In the genomic region with DNA sequence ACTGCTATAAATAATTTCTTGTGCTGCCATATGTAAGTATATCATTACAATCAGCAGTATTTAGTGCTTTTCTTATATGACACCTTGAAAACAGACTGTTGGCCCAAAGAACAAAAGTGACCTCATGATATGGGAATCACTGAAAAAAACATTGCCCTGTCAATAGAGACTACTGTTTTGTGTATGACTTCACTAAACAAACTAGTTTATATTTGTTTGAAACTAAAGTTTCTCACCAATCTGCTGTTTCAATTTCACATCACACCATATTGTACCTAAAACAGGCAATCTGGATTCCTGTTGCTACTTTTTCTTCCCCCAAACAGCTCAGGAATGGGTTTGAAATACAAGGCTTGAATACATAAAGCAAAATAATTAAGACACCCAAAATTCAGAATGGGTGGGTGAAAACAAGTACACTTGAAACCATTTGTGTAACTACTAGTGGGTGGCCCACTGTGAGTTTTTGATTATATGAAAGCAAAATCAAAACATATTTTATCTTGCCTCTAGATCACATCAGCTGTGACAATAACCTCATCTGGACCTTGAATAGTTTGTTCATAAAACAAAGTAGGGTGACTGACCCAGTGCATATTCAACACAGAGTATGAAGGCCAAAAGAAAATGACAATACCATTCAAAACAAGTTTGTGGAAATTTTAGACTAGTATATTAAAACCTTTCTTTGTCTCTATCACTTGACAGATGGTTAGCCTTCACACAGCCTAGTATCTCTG, we compare ENCODE assay signal across 14 cellular contexts. TPM values are rescaled to one million over a fixed set of nuclear protein-coding genes. Genes with fewer than 3 reads are reported as not detected.
A peak's percentile ranks its signal among the peaks of the same experiment; 100 is the strongest.
DNase-seq lines count a peak whose midpoint lies in the region; ATAC-seq and TF ChIP-seq lines count a peak whose summit lies in the region.
"Had no signal": no experiment of that assay in that cellular context is flagged by ENCODE, and none has a peak within 500 bp of the region (broad histone marks: within the 10 kb centered on the region; RNA-seq: fewer than 3 reads in every experiment).

No MANE protein-coding gene starts in this region.

- ATAC-seq in GM18907 (IDR thresholded peaks at IDR 0.05; ENCODE audit: unreplicated experiment) (peak; percentile 47), GM21529 (IDR thresholded peaks at IDR 0.05; ENCODE audit: unreplicated experiment) (peak; percentile 61), HG03064 (IDR thresholded peaks at IDR 0.05; ENCODE audit: low read depth, unreplicated experiment) (peak; percentile 51)

- H3K27me3 Mint-ChIP-seq in activated naive CD4-positive, alpha-beta T cell treated with anti-CD3 and anti-CD28 coated beads for 36 hours (ENCODE audit: low read depth) = no peaks in the 10 kb centered on the region

- DNase-seq in astrocyte of the hippocampus (ENCODE audit: low read depth, low spot score) (peak; percentile 2), vagina (ENCODE audit: extremely low spot score in 2 of 2) (no peak), midbrain (lab: John Stamatoyannopoulos, UW) (no peak)
- DNase-seq in activated naive CD4-positive, alpha-beta T cell treated with anti-CD3 and anti-CD28 coated beads for 36 hours = no peak
- DNase-seq in activated CD4-positive, alpha-beta T cell treated with anti-CD3 and anti-CD28 coated beads for 4 hours = no peak
- DNase-seq: activated CD8-positive, alpha-beta memory T cell treated with anti-CD3 and anti-CD28 coated beads, Interleukin-2, amount 50 U/mL, for 48 hours; foreskin fibroblast; NCI-H1092; NCI-H446; retina; stimulated activated CD4-positive, alpha-beta T cell treated with anti-CD3 and anti-CD28 coated beads, Interleukin-4, amount 100 ng/mL, for 4 hours had no signal

- H3K36me3 ChIP-seq in vagina = no peaks in the 10 kb centered on the region

- no peak overlapping the region for H3K4me3 ChIP-seq in vagina

- intact Hi-C loops in activated naive CD4-positive, alpha-beta T cell treated with anti-CD3 and anti-CD28 coated beads for 36 hours (cut with micrococcal nuclease) = loop anchor here (10.0 kb wide), 2 partner anchors 726 to 1606 kb away; a partner anchor contains a TSS
- intact Hi-C loops in vagina (cut with DNase I) = loop anchor here (10.0 kb wide), 1 partner anchor 516 kb away; no protein-coding TSS in a partner anchor

- H3K27me3 ChIP-seq in vagina = no peaks in the 10 kb centered on the region

- peaks cover 1% of the 10 kb centered on the region for H3K36me3 Mint-ChIP-seq in activated naive CD4-positive, alpha-beta T cell treated with anti-CD3 and anti-CD28 coated beads for 36 hours (ENCODE audit: low read depth)

- no peak overlapping the region for H3K27ac Mint-ChIP-seq in activated naive CD4-positive, alpha-beta T cell treated with anti-CD3 and anti-CD28 coated beads for 36 hours

- H3K4me3 Mint-ChIP-seq in activated naive CD4-positive, alpha-beta T cell treated with anti-CD3 and anti-CD28 coated beads for 36 hours = no peak overlapping the region

- no peak for TF ChIP-seq POLR2A in vagina (IDR thresholded peaks at IDR 0.05)

- peaks cover 48% of the 10 kb centered on the region for H3K4me1 Mint-ChIP-seq in activated naive CD4-positive, alpha-beta T cell treated with anti-CD3 and anti-CD28 coated beads for 36 hours (ENCODE audit: low read depth)

- no peak for TF ChIP-seq CTCF in vagina (IDR thresholded peaks at IDR 0.05)

- peaks cover 19% of the 10 kb centered on the region for H3K4me1 ChIP-seq in vagina

- H3K9me3 Mint-ChIP-seq in activated naive CD4-positive, alpha-beta T cell treated with anti-CD3 and anti-CD28 coated beads for 36 hours = no peaks in the 10 kb centered on the region

- H3K27ac ChIP-seq in vagina = no peak overlapping the region

- no peaks in the 10 kb centered on the region for H3K9me3 ChIP-seq in vagina

- CTCF ChIA-PET in activated naive CD4-positive, alpha-beta T cell treated with anti-CD3 and anti-CD28 coated beads for 36 hours (lab: Charles Lee) = interaction anchor here (1.3 kb wide), 1 partner anchor 49 kb away, joined by 4 read pairs; no protein-coding TSS in a partner anchor

RNA-seq across cellular contexts. Expression of a gene that starts 5.9 kb away (rescaled TPM):
- 1 to 10 TPM; 4.5 to 4.7 TPM for total RNA-seq in activated naive CD4-positive, alpha-beta T cell treated with anti-CD3 and anti-CD28 coated beads for 36 hours
- total RNA-seq in vagina = 64.8 TPM

Comparison
In these comparisons a context has a peak if more than half of its experiments do, and no peak if none do; other contexts are left out.
1. RNA of a gene that starts 5.9 kb away (total RNA-seq): 64.8 TPM in vagina (single experiment); 4.5 to 4.7 TPM in activated naive CD4-positive, alpha-beta T cell treated with anti-CD3 and anti-CD28 coated beads for 36 hours; every median in the first group is over 10 times any median in the second.
2. Peak in every context shown above with its lines, with median percentiles within 50 percentile points of each other: ATAC-seq.